ENCODE assay signal across 10 cellular contexts in genomic region chr6:163459536-163459935, GRCh38. TPM values are rescaled to one million over a fixed set of nuclear protein-coding genes. Genes with fewer than 3 reads are reported as not detected.
A peak's percentile ranks its signal among the peaks of the same experiment; 100 is the strongest.
DNase-seq lines count a peak whose midpoint lies in the region; ATAC-seq, FAIRE-seq and TF ChIP-seq lines count a peak whose summit lies in the region.
"Had no signal": no experiment of that assay in that cellular context is flagged by ENCODE, and none has a peak within 500 bp of the region (broad histone marks: within the 10 kb centered on the region; RNA-seq: fewer than 3 reads in every experiment).

No MANE protein-coding gene starts in this region.

- no peak for TF ChIP-seq CTCF in liver (IDR thresholded peaks at IDR 0.05; ENCODE audit: low read depth, low read length, missing input control)
- no peak for TF ChIP-seq CTCF in right lobe of liver (IDR thresholded peaks at IDR 0.05)
- no peak for TF ChIP-seq CTCF in endodermal cell (conservative IDR thresholded peaks at IDR 0.05)

- no peaks in the 10 kb centered on the region for H3K9me3 ChIP-seq in liver (ENCODE audit: control insufficient read depth in 4 of 4, low read length in 3 of 4)
- H3K9me3 ChIP-seq in right lobe of liver = no peaks in the 10 kb centered on the region
- no peaks in the 10 kb centered on the region for H3K9me3 ChIP-seq in endodermal cell (ENCODE audit: control insufficient read depth, low read length)
- H3K9me3 ChIP-seq: vagina had no signal

- H3K27ac ChIP-seq in liver (ENCODE audit: low read depth in 1 of 2, low read length in 2 of 2) (peak overlapping the region; percentile 17 to 63), right lobe of liver (no peak overlapping the region), endodermal cell (ENCODE audit: low read depth, low read length) (no peak overlapping the region)

- FAIRE-seq in islet of Langerhans (lab: Jason Lieb, UNC) = peak; percentile 55

- H3K4me1 Mint-ChIP-seq in activated T-helper 2 cell treated with anti-CD3 and anti-CD28 coated beads, Interferon-gamma antibody, Interleukin-2, Interleukin-4, amounts not matched to agents 10 μg/mL and 5 μg/mL and 100 μg/mL, durations not matched to agents 14 hours and 24 hours and 36 hours (ENCODE audit: low read depth) = peaks cover 75% of the 10 kb centered on the region
- peaks cover 32% of the 10 kb centered on the region for H3K4me1 Mint-ChIP-seq in endodermal cell

- 84% methylated on average over 2 of the region's 2 CpGs for WGBS in liver
- 78% methylated on average over 2 of the region's 2 CpGs for WGBS in right lobe of liver (ENCODE audit: insufficient coverage, low coverage, low lambda C conversion rate, missing lambda C conversion rate)
- 99 to 100% methylated on average over 1 to 2 of the region's 2 CpGs for WGBS in endodermal cell (ENCODE audit: insufficient coverage in 1 of 2, insufficient read length in 1 of 2), 2 experiments

- peak overlapping the region; percentile 65 for H3K27ac Mint-ChIP-seq in activated T-helper 2 cell treated with anti-CD3 and anti-CD28 coated beads, Interferon-gamma antibody, Interleukin-2, Interleukin-4, amounts not matched to agents 10 μg/mL and 5 μg/mL and 100 μg/mL, durations not matched to agents 14 hours and 24 hours and 36 hours
- H3K27ac Mint-ChIP-seq in endodermal cell = no peak overlapping the region

- no peaks in the 10 kb centered on the region for H3K9me3 Mint-ChIP-seq in activated T-helper 2 cell treated with anti-CD3 and anti-CD28 coated beads, Interferon-gamma antibody, Interleukin-2, Interleukin-4, amounts not matched to agents 10 μg/mL and 5 μg/mL and 100 μg/mL, durations not matched to agents 14 hours and 24 hours and 36 hours
- H3K9me3 Mint-ChIP-seq in endodermal cell = no peaks in the 10 kb centered on the region

- no peak for TF ChIP-seq POLR2A in right lobe of liver (IDR thresholded peaks at IDR 0.05)

- H3K9ac ChIP-seq in liver (ENCODE audit: low read depth in 1 of 2, low read length in 2 of 2) (no peak overlapping the region), endodermal cell (ENCODE audit: extremely low read depth, low read length, poor library complexity, severe bottlenecking) (no peak overlapping the region)

- TF ChIP-seq RAD21 in liver (IDR thresholded peaks at IDR 0.05) = no peak

- intact Hi-C loops in right lobe of liver (cut with DNase I) = no loop called here
- intact Hi-C loops in activated T-helper 2 cell treated with anti-CD3 and anti-CD28 coated beads, Interferon-gamma antibody, Interleukin-2, Interleukin-4, amounts not matched to agents 10 μg/mL and 5 μg/mL and 100 μg/mL, durations not matched to agents 14 hours and 24 hours and 36 hours (cut with micrococcal nuclease) = loop anchor here (2.0 to 5.0 kb wide), 2 partner anchors 17 to 33 kb away; no protein-coding TSS in a partner anchor

- H3K27me3 ChIP-seq in liver (ENCODE audit: control insufficient read depth in 4 of 4, insufficient read depth in 4 of 4, low read length in 3 of 4) (no peaks in the 10 kb centered on the region), right lobe of liver (no peaks in the 10 kb centered on the region), endodermal cell (ENCODE audit: control insufficient read depth, insufficient read depth, low read length, poor library complexity, severe bottlenecking) (no peaks in the 10 kb centered on the region)
- H3K27me3 ChIP-seq: vagina had no signal

- DNase-seq in right lobe of liver (no peak), endodermal cell (no peak), mesenteric fat pad (ENCODE audit: low spot score) (no peak), NCI-H2171 (lab: John Stamatoyannopoulos, UW) (no peak)
- no peak for DNase-seq in activated T-helper 2 cell treated with anti-CD3 and anti-CD28 coated beads, Interferon-gamma antibody, Interleukin-2, Interleukin-4, amounts not matched to agents 10 μg/mL and 5 μg/mL and 100 μg/mL, durations not matched to agents 14 hours and 24 hours and 36 hours (ENCODE audit: low spot score)
- DNase-seq: NCI-H1694 had no signal

- H3K4me1 ChIP-seq in liver (ENCODE audit: control insufficient read depth in 4 of 4, insufficient read depth in 4 of 4, low read length in 3 of 4) (peaks cover 9 to 26% (median 18%) of the 10 kb centered on the region in 4 donors), right lobe of liver (peaks cover 0 to 31% (median 0%) of the 10 kb centered on the region in 4 donors), endodermal cell (ENCODE audit: control insufficient read depth, insufficient read depth, low read length) (no peaks in the 10 kb centered on the region)

- H3K36me3 ChIP-seq in liver (ENCODE audit: control insufficient read depth in 4 of 4, insufficient read depth in 3 of 4, low read depth in 1 of 4, low read length in 3 of 4) (peaks cover 0 to 4% (median 3%) of the 10 kb centered on the region in 4 donors), right lobe of liver (no peaks in the 10 kb centered on the region), endodermal cell (ENCODE audit: control insufficient read depth, insufficient read depth, low read length) (peaks cover 18% of the 10 kb centered on the region)
- H3K36me3 ChIP-seq: vagina had no signal

- H3K4me3 ChIP-seq in liver (ENCODE audit: low read depth in 1 of 3, low read length in 3 of 3) = no peak overlapping the region
- no peak overlapping the region for H3K4me3 ChIP-seq in right lobe of liver
- no peak overlapping the region for H3K4me3 ChIP-seq in endodermal cell (ENCODE audit: low read length)

- H3K27me3 Mint-ChIP-seq in activated T-helper 2 cell treated with anti-CD3 and anti-CD28 coated beads, Interferon-gamma antibody, Interleukin-2, Interleukin-4, amounts not matched to agents 10 μg/mL and 5 μg/mL and 100 μg/mL, durations not matched to agents 14 hours and 24 hours and 36 hours (ENCODE audit: low read depth) = no peaks in the 10 kb centered on the region
- peaks cover 17% of the 10 kb centered on the region for H3K27me3 Mint-ChIP-seq in endodermal cell (ENCODE audit: insufficient read depth)

- H3K4me3 Mint-ChIP-seq in activated T-helper 2 cell treated with anti-CD3 and anti-CD28 coated beads, Interferon-gamma antibody, Interleukin-2, Interleukin-4, amounts not matched to agents 10 μg/mL and 5 μg/mL and 100 μg/mL, durations not matched to agents 14 hours and 24 hours and 36 hours (ENCODE audit: low read depth) = peak overlapping the region; percentile 93
- H3K4me3 Mint-ChIP-seq in endodermal cell = no peak overlapping the region

- H3K36me3 Mint-ChIP-seq in activated T-helper 2 cell treated with anti-CD3 and anti-CD28 coated beads, Interferon-gamma antibody, Interleukin-2, Interleukin-4, amounts not matched to agents 10 μg/mL and 5 μg/mL and 100 μg/mL, durations not matched to agents 14 hours and 24 hours and 36 hours (ENCODE audit: low read depth) = peaks cover 52% of the 10 kb centered on the region
- peaks cover 12% of the 10 kb centered on the region for H3K36me3 Mint-ChIP-seq in endodermal cell (ENCODE audit: low read depth)

- ATAC-seq in right lobe of liver = no peak
- ATAC-seq in HG03108 (IDR thresholded peaks at IDR 0.05; ENCODE audit: unreplicated experiment) = no peak

TF ChIP-seq in liver, 16 proteins besides CTCF, POLR2A, EP300 and RAD21:
- TF ChIP-seq ZBTB33 (IDR thresholded peaks at IDR 0.05) (no peak), JUND (IDR thresholded peaks at IDR 0.05) (no peak)

RNA-seq across cellular contexts. Expression of gene QKI, which starts 45.0 kb away (rescaled TPM):
- total RNA-seq in liver = 10 to 100 TPM; 86.0 to 97.0 TPM
- 10 to 100 TPM; 22.7 to 26.5 TPM for polyA plus RNA-seq in liver
- 10 to 100 TPM; 47.6 to 80.8 (median 76.3) TPM for total RNA-seq in right lobe of liver
- 64.0 and 65.1 TPM in 2 replicates for total RNA-seq in activated T-helper 2 cell treated with anti-CD3 and anti-CD28 coated beads, Interferon-gamma antibody, Interleukin-2, Interleukin-4, amounts not matched to agents 10 μg/mL and 5 μg/mL and 100 μg/mL, durations not matched to agents 14 hours and 24 hours and 36 hours
- total RNA-seq in endodermal cell = 100 to 1,000 TPM in 1 of 2 donors, 10 to 100 TPM in 1; 93.3 to 107 TPM
- polyA plus RNA-seq in endodermal cell (2013, experiment 1 of 2) = 258 TPM
- polyA plus RNA-seq in endodermal cell (2013, experiment 2 of 2) = 233 TPM
- total RNA-seq in mesenteric fat pad = 267 TPM

Comparison
In these comparisons a context has a peak if more than half of its experiments do, and no peak if none do; other contexts are left out.
1. H3K27ac ChIP-seq: peak in liver (2 of 2); none in right lobe of liver (0 of 3) and endodermal cell (single experiment).